Comparison of ENCODE assay signal across 17 cellular contexts in genomic region chr1:150258275-150258666, GRCh38.
DNase-seq lines count a peak whose midpoint lies in the region; ATAC-seq lines count a peak whose summit lies in the region.
"Had no signal": no experiment of that assay in that cellular context is flagged by ENCODE, and none has a peak within 500 bp of the region (broad histone marks: within the 10 kb centered on the region; RNA-seq: fewer than 3 reads in every experiment).

No MANE protein-coding gene starts in this region.

- DNase-seq in DMS79 treated with DMSO at 0.1 percent for 48 hours (lab: John Stamatoyannopoulos, UW) = peak; percentile 30
- DNase-seq in DMS79 (lab: John Stamatoyannopoulos, UW) = no peak
- DNase-seq in globus pallidus (ENCODE audit: low spot score) = peak; percentile 49
- peak; percentile 42 for DNase-seq in superior temporal gyrus (ENCODE audit: extremely low spot score)
- DNase-seq in stimulated activated effector memory CD8-positive, alpha-beta T cell treated with anti-CD3 and anti-CD28 coated beads, Interleukin-12 subunit alpha, Interleukin-12 subunit beta, amount 100 ng/mL, for 72 hours (ENCODE audit: low spot score in 2 of 2) = no peak
- DNase-seq in NCI-H1417 treated with DMSO at 0.1 percent for 48 hours (lab: John Stamatoyannopoulos, UW) = no peak
- DNase-seq in NCI-H446 treated with DMSO at 0.1 percent for 48 hours (lab: John Stamatoyannopoulos, UW) = no peak
- DNase-seq: activated CD4-positive, alpha-beta T cell treated with anti-CD3 and anti-CD28 coated beads for 1 hour; activated CD8-positive, alpha-beta memory T cell treated with anti-CD3 and anti-CD28 coated beads, Interleukin-2, amount 50 U/mL, for 4 hours; activated naive CD4-positive, alpha-beta T cell; DND-41; KG1; NCI-H1105; NK-92 treated with Interleukin-12 subunit alpha and Interleukin-12 subunit beta, amount 100 ng/mL, for 24 hours; T-helper 2 cell had no signal

- H3K9ac ChIP-seq in muscle layer of colon (ENCODE audit: low read length) = peak overlapping the region; percentile 28

- H3K36me3 Mint-ChIP-seq in stimulated activated effector memory CD8-positive, alpha-beta T cell treated with anti-CD3 and anti-CD28 coated beads, Interleukin-12 subunit alpha, Interleukin-12 subunit beta, amount 100 ng/mL, for 72 hours = peaks cover 6% of the 10 kb centered on the region

- no peak for ATAC-seq in stimulated activated effector memory CD8-positive, alpha-beta T cell treated with anti-CD3 and anti-CD28 coated beads, Interleukin-12 subunit alpha, Interleukin-12 subunit beta, amount 100 ng/mL, for 72 hours

- H3K4me3 ChIP-seq in muscle layer of colon (ENCODE audit: low read depth in 1 of 2, low read length in 2 of 2) = peak overlapping the region in 1 of 2 donors; percentile 12

- H3K36me3 ChIP-seq in muscle layer of colon (ENCODE audit: insufficient read depth, low read length) = no peaks in the 10 kb centered on the region

- H3K9me3 ChIP-seq in muscle layer of colon (ENCODE audit: low read length) = no peaks in the 10 kb centered on the region

- no peak overlapping the region for H3K27ac Mint-ChIP-seq in stimulated activated effector memory CD8-positive, alpha-beta T cell treated with anti-CD3 and anti-CD28 coated beads, Interleukin-12 subunit alpha, Interleukin-12 subunit beta, amount 100 ng/mL, for 72 hours

- peak overlapping the region; percentile 73 for H3K27ac ChIP-seq in muscle layer of colon (ENCODE audit: low read depth, low read length)
- H3K27ac ChIP-seq: C4-2B had no signal

- H3K9me3 Mint-ChIP-seq in stimulated activated effector memory CD8-positive, alpha-beta T cell treated with anti-CD3 and anti-CD28 coated beads, Interleukin-12 subunit alpha, Interleukin-12 subunit beta, amount 100 ng/mL, for 72 hours = no peaks in the 10 kb centered on the region

- H3K27me3 ChIP-seq in muscle layer of colon (ENCODE audit: control insufficient read depth in 1 of 2, insufficient read depth in 2 of 2, low read length in 2 of 2) = no peaks in the 10 kb centered on the region

- H3K4me1 Mint-ChIP-seq in stimulated activated effector memory CD8-positive, alpha-beta T cell treated with anti-CD3 and anti-CD28 coated beads, Interleukin-12 subunit alpha, Interleukin-12 subunit beta, amount 100 ng/mL, for 72 hours = peaks cover 14% of the 10 kb centered on the region

- no peak overlapping the region for H3K4me3 Mint-ChIP-seq in stimulated activated effector memory CD8-positive, alpha-beta T cell treated with anti-CD3 and anti-CD28 coated beads, Interleukin-12 subunit alpha, Interleukin-12 subunit beta, amount 100 ng/mL, for 72 hours

- peaks cover 28% of the 10 kb centered on the region for H3K4me1 ChIP-seq in muscle layer of colon (ENCODE audit: insufficient read depth, low read length)

Comparison
In these comparisons a context has a peak if more than half of its experiments do, and no peak if none do; other contexts are left out.
1. DNase-seq: peak in DMS79 treated with DMSO at 0.1 percent for 48 hours (single experiment), globus pallidus (single experiment) and superior temporal gyrus (single experiment); none in DMS79 (single experiment), stimulated activated effector memory CD8-positive, alpha-beta T cell treated with anti-CD3 and anti-CD28 coated beads, Interleukin-12 subunit alpha, Interleukin-12 subunit beta, amount 100 ng/mL, for 72 hours (0 of 2), NCI-H1417 treated with DMSO at 0.1 percent for 48 hours (single experiment) and NCI-H446 treated with DMSO at 0.1 percent for 48 hours (single experiment).